Comparison of ENCODE assay signal across 1 cellular context in the genomic region with DNA sequence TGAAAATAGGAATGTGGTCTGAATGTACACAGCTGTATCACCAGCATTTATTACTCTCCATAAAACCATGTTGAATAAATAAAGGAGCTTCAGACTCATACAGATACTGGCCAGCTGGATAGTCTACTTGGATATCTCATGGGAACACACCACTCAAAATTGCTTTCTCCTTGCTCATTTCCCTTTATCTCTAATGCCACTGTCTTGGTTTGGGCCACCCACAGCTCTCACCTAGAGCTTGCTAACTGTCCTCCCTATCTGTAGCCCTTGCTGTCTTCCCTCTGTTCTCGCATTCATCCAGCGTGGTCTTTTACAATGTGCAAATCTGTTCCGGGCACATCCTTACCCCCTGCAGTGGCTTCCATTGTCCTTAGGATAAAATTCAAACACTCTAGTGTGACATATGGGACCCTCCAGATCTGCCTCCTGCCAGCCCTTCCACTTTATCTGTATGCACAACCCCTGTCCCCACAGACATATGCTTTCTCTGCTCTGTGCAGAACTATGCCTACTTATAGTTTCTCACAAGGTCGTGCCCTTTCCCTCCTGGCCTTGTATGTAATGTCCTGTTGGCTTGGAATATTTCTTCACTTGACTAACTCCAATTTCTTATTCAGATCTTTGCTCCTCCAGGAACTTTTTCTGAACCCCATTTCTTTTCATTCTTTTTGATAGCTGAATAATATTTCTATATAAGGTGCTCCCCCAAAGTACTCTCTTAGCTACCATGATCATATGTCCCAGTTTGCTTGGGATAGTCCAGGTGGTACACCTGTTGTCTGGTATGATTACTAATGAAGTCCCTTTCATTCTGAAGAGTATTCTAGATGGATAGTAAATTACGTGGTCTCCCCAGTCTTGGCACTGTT.
A peak's percentile ranks its signal among the peaks of the same experiment; 100 is the strongest.
TF ChIP-seq lines count a peak whose summit lies in the region.

No MANE protein-coding gene starts in this region.

TF ChIP-seq in K562, 482 proteins besides CTCF, POLR2A, EP300 and RAD21 (continued from another document and continues in another):
- TF ChIP-seq, protein P1, sequence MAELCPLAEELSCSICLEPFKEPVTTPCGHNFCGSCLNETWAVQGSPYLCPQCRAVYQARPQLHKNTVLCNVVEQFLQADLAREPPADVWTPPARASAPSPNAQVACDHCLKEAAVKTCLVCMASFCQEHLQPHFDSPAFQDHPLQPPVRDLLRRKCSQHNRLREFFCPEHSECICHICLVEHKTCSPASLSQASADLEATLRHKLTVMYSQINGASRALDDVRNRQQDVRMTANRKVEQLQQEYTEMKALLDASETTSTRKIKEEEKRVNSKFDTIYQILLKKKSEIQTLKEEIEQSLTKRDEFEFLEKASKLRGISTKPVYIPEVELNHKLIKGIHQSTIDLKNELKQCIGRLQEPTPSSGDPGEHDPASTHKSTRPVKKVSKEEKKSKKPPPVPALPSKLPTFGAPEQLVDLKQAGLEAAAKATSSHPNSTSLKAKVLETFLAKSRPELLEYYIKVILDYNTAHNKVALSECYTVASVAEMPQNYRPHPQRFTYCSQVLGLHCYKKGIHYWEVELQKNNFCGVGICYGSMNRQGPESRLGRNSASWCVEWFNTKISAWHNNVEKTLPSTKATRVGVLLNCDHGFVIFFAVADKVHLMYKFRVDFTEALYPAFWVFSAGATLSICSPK (IDR thresholded peaks at IDR 0.05; ENCODE audit: borderline replicate concordance) = peak; percentile 17; the same call in 1 of the 2 replicates
- no peak; the same call in 1 of the 2 replicates for TF ChIP-seq HDGF (IDR thresholded peaks at IDR 0.05)
- TF ChIP-seq TBL1XR1 (IDR thresholded peaks at IDR 0.05; ENCODE audit: low read length in 2 of 2) = peak in 1 of 2 experiments; percentile 89; a peak in 2 of 4 replicates
- no peak for TF ChIP-seq HMG20A (CRISPR knock-in tag; conservative IDR thresholded peaks at IDR 0.05)
- no peak for TF ChIP-seq MCM2 (IDR thresholded peaks at IDR 0.05; ENCODE audit: low read depth)
- TF ChIP-seq ATF1 (CRISPR knock-in tag; IDR thresholded peaks at IDR 0.05) = no peak
- no peak for TF ChIP-seq ATF1 (tag; IDR thresholded peaks at IDR 0.05)
- no peak for TF ChIP-seq SRSF1 (IDR thresholded peaks at IDR 0.05; ENCODE audit: low read depth, low read length)
- TF ChIP-seq UBTF (IDR thresholded peaks at IDR 0.05; ENCODE audit: borderline replicate concordance in 1 of 2, low read depth in 2 of 2, low read length in 2 of 2) = no peak
- TF ChIP-seq TAL1 (IDR thresholded peaks at IDR 0.05) = peak; percentile 99
- TF ChIP-seq, protein P2, sequence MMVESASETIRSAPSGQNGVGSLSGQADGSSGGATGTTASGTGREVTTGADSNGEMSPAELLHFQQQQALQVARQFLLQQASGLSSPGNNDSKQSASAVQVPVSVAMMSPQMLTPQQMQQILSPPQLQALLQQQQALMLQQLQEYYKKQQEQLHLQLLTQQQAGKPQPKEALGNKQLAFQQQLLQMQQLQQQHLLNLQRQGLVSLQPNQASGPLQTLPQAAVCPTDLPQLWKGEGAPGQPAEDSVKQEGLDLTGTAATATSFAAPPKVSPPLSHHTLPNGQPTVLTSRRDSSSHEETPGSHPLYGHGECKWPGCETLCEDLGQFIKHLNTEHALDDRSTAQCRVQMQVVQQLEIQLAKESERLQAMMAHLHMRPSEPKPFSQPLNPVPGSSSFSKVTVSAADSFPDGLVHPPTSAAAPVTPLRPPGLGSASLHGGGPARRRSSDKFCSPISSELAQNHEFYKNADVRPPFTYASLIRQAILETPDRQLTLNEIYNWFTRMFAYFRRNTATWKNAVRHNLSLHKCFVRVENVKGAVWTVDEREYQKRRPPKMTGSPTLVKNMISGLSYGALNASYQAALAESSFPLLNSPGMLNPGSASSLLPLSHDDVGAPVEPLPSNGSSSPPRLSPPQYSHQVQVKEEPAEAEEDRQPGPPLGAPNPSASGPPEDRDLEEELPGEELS (CRISPR knock-in tag; IDR thresholded peaks at IDR 0.05; ENCODE audit: borderline replicate concordance) = no peak
- TF ChIP-seq GATA2 (CRISPR knock-in tag; IDR thresholded peaks at IDR 0.05) = peak; percentile 97
- TF ChIP-seq, protein P3, sequence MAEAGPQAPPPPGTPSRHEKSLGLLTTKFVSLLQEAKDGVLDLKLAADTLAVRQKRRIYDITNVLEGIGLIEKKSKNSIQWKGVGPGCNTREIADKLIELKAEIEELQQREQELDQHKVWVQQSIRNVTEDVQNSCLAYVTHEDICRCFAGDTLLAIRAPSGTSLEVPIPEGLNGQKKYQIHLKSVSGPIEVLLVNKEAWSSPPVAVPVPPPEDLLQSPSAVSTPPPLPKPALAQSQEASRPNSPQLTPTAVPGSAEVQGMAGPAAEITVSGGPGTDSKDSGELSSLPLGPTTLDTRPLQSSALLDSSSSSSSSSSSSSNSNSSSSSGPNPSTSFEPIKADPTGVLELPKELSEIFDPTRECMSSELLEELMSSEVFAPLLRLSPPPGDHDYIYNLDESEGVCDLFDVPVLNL (CRISPR knock-in tag; IDR thresholded peaks at IDR 0.05; ENCODE audit: low read depth) = no peak
- TF ChIP-seq MAFF (IDR thresholded peaks at IDR 0.05; ENCODE audit: low read length) = peak; percentile 29
- TF ChIP-seq U2AF2 (optimal IDR thresholded peaks at IDR 0.05; ENCODE audit: low read depth, low read length) = no peak
- peak; percentile 88 for TF ChIP-seq EGR1 (conservative IDR thresholded peaks at IDR 0.05)
- TF ChIP-seq RNF2 (IDR thresholded peaks at IDR 0.05) = peak; percentile 71; the same call in 1 of the 2 replicates
- TF ChIP-seq BRF2 (IDR thresholded peaks at IDR 0.05; ENCODE audit: borderline replicate concordance, insufficient read depth, insufficient read length) = no peak
- TF ChIP-seq STAT6 (CRISPR knock-in tag; IDR thresholded peaks at IDR 0.05) = no peak
- TF ChIP-seq ZNF347 (CRISPR knock-in tag; IDR thresholded peaks at IDR 0.05; ENCODE audit: low read depth) = no peak
- no peak for TF ChIP-seq RFX5 (IDR thresholded peaks at IDR 0.05; ENCODE audit: low read depth, low read length)
- TF ChIP-seq, protein P4, sequence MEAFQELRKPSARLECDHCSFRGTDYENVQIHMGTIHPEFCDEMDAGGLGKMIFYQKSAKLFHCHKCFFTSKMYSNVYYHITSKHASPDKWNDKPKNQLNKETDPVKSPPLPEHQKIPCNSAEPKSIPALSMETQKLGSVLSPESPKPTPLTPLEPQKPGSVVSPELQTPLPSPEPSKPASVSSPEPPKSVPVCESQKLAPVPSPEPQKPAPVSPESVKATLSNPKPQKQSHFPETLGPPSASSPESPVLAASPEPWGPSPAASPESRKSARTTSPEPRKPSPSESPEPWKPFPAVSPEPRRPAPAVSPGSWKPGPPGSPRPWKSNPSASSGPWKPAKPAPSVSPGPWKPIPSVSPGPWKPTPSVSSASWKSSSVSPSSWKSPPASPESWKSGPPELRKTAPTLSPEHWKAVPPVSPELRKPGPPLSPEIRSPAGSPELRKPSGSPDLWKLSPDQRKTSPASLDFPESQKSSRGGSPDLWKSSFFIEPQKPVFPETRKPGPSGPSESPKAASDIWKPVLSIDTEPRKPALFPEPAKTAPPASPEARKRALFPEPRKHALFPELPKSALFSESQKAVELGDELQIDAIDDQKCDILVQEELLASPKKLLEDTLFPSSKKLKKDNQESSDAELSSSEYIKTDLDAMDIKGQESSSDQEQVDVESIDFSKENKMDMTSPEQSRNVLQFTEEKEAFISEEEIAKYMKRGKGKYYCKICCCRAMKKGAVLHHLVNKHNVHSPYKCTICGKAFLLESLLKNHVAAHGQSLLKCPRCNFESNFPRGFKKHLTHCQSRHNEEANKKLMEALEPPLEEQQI (IDR thresholded peaks at IDR 0.05) = peak; percentile 95
- TF ChIP-seq SNRNP70 (optimal IDR thresholded peaks at IDR 0.05; ENCODE audit: low read depth, low read length) = no peak
- no peak for TF ChIP-seq PURB (CRISPR knock-in tag; IDR thresholded peaks at IDR 0.05; ENCODE audit: low read depth)
- TF ChIP-seq ZNF134 (CRISPR knock-in tag; conservative IDR thresholded peaks at IDR 0.05) = no peak
- TF ChIP-seq GABPB1 (CRISPR knock-in tag; IDR thresholded peaks at IDR 0.05) = no peak
- peak; percentile 96 for TF ChIP-seq HDAC2 (IDR thresholded peaks at IDR 0.05)
- TF ChIP-seq, protein P5, sequence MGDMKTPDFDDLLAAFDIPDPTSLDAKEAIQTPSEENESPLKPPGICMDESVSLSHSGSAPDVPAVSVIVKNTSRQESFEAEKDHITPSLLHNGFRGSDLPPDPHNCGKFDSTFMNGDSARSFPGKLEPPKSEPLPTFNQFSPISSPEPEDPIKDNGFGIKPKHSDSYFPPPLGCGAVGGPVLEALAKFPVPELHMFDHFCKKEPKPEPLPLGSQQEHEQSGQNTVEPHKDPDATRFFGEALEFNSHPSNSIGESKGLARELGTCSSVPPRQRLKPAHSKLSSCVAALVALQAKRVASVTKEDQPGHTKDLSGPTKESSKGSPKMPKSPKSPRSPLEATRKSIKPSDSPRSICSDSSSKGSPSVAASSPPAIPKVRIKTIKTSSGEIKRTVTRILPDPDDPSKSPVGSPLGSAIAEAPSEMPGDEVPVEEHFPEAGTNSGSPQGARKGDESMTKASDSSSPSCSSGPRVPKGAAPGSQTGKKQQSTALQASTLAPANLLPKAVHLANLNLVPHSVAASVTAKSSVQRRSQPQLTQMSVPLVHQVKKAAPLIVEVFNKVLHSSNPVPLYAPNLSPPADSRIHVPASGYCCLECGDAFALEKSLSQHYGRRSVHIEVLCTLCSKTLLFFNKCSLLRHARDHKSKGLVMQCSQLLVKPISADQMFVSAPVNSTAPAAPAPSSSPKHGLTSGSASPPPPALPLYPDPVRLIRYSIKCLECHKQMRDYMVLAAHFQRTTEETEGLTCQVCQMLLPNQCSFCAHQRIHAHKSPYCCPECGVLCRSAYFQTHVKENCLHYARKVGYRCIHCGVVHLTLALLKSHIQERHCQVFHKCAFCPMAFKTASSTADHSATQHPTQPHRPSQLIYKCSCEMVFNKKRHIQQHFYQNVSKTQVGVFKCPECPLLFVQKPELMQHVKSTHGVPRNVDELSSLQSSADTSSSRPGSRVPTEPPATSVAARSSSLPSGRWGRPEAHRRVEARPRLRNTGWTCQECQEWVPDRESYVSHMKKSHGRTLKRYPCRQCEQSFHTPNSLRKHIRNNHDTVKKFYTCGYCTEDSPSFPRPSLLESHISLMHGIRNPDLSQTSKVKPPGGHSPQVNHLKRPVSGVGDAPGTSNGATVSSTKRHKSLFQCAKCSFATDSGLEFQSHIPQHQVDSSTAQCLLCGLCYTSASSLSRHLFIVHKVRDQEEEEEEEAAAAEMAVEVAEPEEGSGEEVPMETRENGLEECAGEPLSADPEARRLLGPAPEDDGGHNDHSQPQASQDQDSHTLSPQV (IDR thresholded peaks at IDR 0.05) = no peak; the same call in 1 of the 2 replicates
- TF ChIP-seq NFATC3 (IDR thresholded peaks at IDR 0.05) = peak; percentile 77; the same call in 1 of the 2 replicates
- no peak for TF ChIP-seq ILK (tag; IDR thresholded peaks at IDR 0.05; ENCODE audit: borderline replicate concordance, low read depth)
- no peak for TF ChIP-seq PTBP1 (IDR thresholded peaks at IDR 0.05; ENCODE audit: low read depth, low read length)
- no peak for TF ChIP-seq HNRNPK (IDR thresholded peaks at IDR 0.05; ENCODE audit: low read depth, low read length, poor library complexity, severe bottlenecking)
- TF ChIP-seq HNRNPLL (IDR thresholded peaks at IDR 0.05; ENCODE audit: low read depth, low read length, poor library complexity, severe bottlenecking) = no peak
- no peak for TF ChIP-seq CEBPB (tag; IDR thresholded peaks at IDR 0.05)
- no peak for TF ChIP-seq RBM22 (IDR thresholded peaks at IDR 0.05; ENCODE audit: low read depth, low read length, poor library complexity, severe bottlenecking)
- TF ChIP-seq NONO (IDR thresholded peaks at IDR 0.05; ENCODE audit: low read depth in 2 of 2, low read length in 1 of 2) = peak in 1 of 2 experiments; percentile 64; a peak in 1 of 4 replicates
